In genomic region chr5:178114325-178115135, GRCh38 we compare ENCODE assay signal across 8 cellular contexts. TPM values are rescaled to one million over a fixed set of nuclear protein-coding genes. Genes with fewer than 3 reads are reported as not detected.
A peak's percentile ranks its signal among the peaks of the same experiment; 100 is the strongest.
DNase-seq lines count a peak whose midpoint lies in the region; ATAC-seq, FAIRE-seq and TF ChIP-seq lines count a peak whose summit lies in the region.

No MANE protein-coding gene starts in this region.

- no peaks in the 10 kb centered on the region for H3K9me3 Mint-ChIP-seq in type B pancreatic cell

- no peak overlapping the region for H2BK120ac ChIP-seq in mesendoderm (ENCODE audit: low read depth, low read length)

- peaks cover 18% of the 10 kb centered on the region for H3K4me1 Mint-ChIP-seq in type B pancreatic cell (ENCODE audit: unreplicated experiment)

- no peak overlapping the region for H2BK15ac ChIP-seq in mesendoderm (replicated peaks; ENCODE audit: low read depth)

- H3K36me3 ChIP-seq in GM23248 (ENCODE audit: low read depth) (no peaks in the 10 kb centered on the region), SU-DHL-6 (ENCODE audit: low read length) (no peaks in the 10 kb centered on the region), mesendoderm (ENCODE audit: control insufficient read depth, insufficient read depth, low read length) (no peaks in the 10 kb centered on the region)

- peaks cover 10% of the 10 kb centered on the region for H3F3A ChIP-seq in GM23248 (ENCODE audit: insufficient read depth)
- peaks cover 66% of the 10 kb centered on the region for H3F3A ChIP-seq in SU-DHL-6 (ENCODE audit: insufficient read depth)

- H3K4me2 ChIP-seq in GM23248 (ENCODE audit: unreplicated experiment) (peak overlapping the region; percentile 33), SU-DHL-6 (ENCODE audit: low read depth, low read length, poor library complexity, severe bottlenecking) (peak overlapping the region; percentile 78), mesendoderm (ENCODE audit: low read length) (peak overlapping the region; percentile 91)

- H3K27ac Mint-ChIP-seq in type B pancreatic cell: peak overlapping the region; percentile 89

- no peak overlapping the region for H3K9ac ChIP-seq in GM23248
- H3K9ac ChIP-seq in SU-DHL-6 (ENCODE audit: low read length): peak overlapping the region; percentile 91
- H3K9ac ChIP-seq in mesendoderm (ENCODE audit: low read length): peak overlapping the region; percentile 92

- no peaks in the 10 kb centered on the region for H3K4me1 ChIP-seq in GM23248 (ENCODE audit: insufficient read depth)
- H3K4me1 ChIP-seq in mesendoderm (ENCODE audit: control insufficient read depth, low read depth, low read length): peaks cover 12% of the 10 kb centered on the region

- peak overlapping the region; percentile 81 for H3K18ac ChIP-seq in mesendoderm (ENCODE audit: low read length)

- H3K9me3 ChIP-seq in GM23248 (ENCODE audit: low read depth) (no peaks in the 10 kb centered on the region), SU-DHL-6 (ENCODE audit: insufficient read depth, low read length) (no peaks in the 10 kb centered on the region)

- H3K27ac ChIP-seq in GM23248: no peak overlapping the region
- peak overlapping the region; percentile 94 for H3K27ac ChIP-seq in SU-DHL-6 (ENCODE audit: low read depth, low read length)
- H3K27ac ChIP-seq in mesendoderm (ENCODE audit: low read depth, low read length): peak overlapping the region; percentile 86

- no peaks in the 10 kb centered on the region for H4K20me1 ChIP-seq in GM23248 (ENCODE audit: insufficient read depth)
- H4K20me1 ChIP-seq in SU-DHL-6 (ENCODE audit: low read depth, low read length): no peaks in the 10 kb centered on the region

- H3K23ac ChIP-seq in mesendoderm (ENCODE audit: low read length): no peak overlapping the region

- ATAC-seq in GM18502 (IDR thresholded peaks at IDR 0.05; ENCODE audit: poor library complexity, unreplicated experiment) (no peak), HG03025 (IDR thresholded peaks at IDR 0.05; ENCODE audit: low FRiP score, unreplicated experiment) (no peak)

- H3K36me3 Mint-ChIP-seq in type B pancreatic cell: no peaks in the 10 kb centered on the region

- no peak overlapping the region for H4K5ac ChIP-seq in mesendoderm (ENCODE audit: low read length)

- peaks cover 17% of the 10 kb centered on the region for H3K27me3 Mint-ChIP-seq in type B pancreatic cell

- H3K4ac ChIP-seq in mesendoderm (ENCODE audit: low read depth, low read length): peak overlapping the region; percentile 22

- H3K79me2 ChIP-seq in GM23248 (ENCODE audit: insufficient read depth) (no peaks in the 10 kb centered on the region), SU-DHL-6 (ENCODE audit: insufficient read depth, low read length) (peaks cover 41% of the 10 kb centered on the region), mesendoderm (ENCODE audit: control insufficient read depth, insufficient read depth, low read length) (peaks cover 45% of the 10 kb centered on the region)

- peak overlapping the region; percentile 32 for H2BK5ac ChIP-seq in mesendoderm (ENCODE audit: low read length)

- H4K8ac ChIP-seq in mesendoderm (ENCODE audit: low read depth, low read length): no peak overlapping the region

- H3K4me3 Mint-ChIP-seq in type B pancreatic cell: peak overlapping the region; percentile 92

- no peak for FAIRE-seq in HTR-8/SVneo (lab: Jason Lieb, UNC)

- H3K9me2 ChIP-seq in GM23248 (ENCODE audit: insufficient read depth): no peaks in the 10 kb centered on the region
- H3K9me2 ChIP-seq in SU-DHL-6 (replicated peaks; ENCODE audit: insufficient read depth, low read length): no peaks in the 10 kb centered on the region

- H3K27me3 ChIP-seq in GM23248 (replicated peaks; ENCODE audit: insufficient read depth) (peaks cover 21% of the 10 kb centered on the region), SU-DHL-6 (ENCODE audit: low read length) (no peaks in the 10 kb centered on the region), mesendoderm (ENCODE audit: insufficient read depth, low read length, poor library complexity) (no peaks in the 10 kb centered on the region)

- in situ Hi-C loops in GM23248 (cut with MboI): no loop called here

- H2AFZ ChIP-seq in GM23248 (no peak overlapping the region), SU-DHL-6 (ENCODE audit: low read depth, low read length, severe bottlenecking) (no peak overlapping the region)

- DNase-seq in GM23248 (peak; percentile 27), cerebellar cortex (ENCODE audit: low spot score) (peak; percentile 56), mesendoderm (peak; percentile 67), type B pancreatic cell (ENCODE audit: extremely low spot score, unreplicated experiment) (no peak), HTR-8/SVneo (ENCODE audit: insufficient read length, low spot score) (no peak)

- H3K56ac ChIP-seq in mesendoderm (ENCODE audit: low read length): peak overlapping the region; percentile 93

- peaks cover 7% of the 10 kb centered on the region for H3K79me1 ChIP-seq in mesendoderm (ENCODE audit: low read length)

- TF ChIP-seq CTCF in SU-DHL-6 (IDR thresholded peaks at IDR 0.05; ENCODE audit: insufficient read depth, low read length, poor library complexity, severe bottlenecking): no peak
- TF ChIP-seq CTCF in type B pancreatic cell (conservative IDR thresholded peaks at IDR 0.05): no peak

- H3K4me3 ChIP-seq in GM23248 (0 out of 2 replicates have a peak overlapping the region, but pooled peaks have one; percentile 50), SU-DHL-6 (ENCODE audit: insufficient read depth, low read length, poor library complexity, severe bottlenecking) (peak overlapping the region; percentile 65), mesendoderm (ENCODE audit: low read length) (peak overlapping the region; percentile 68)

- H2AK5ac ChIP-seq in mesendoderm (ENCODE audit: low read length): peak overlapping the region; percentile 4

- WGBS in GM23248 (ENCODE audit: low coverage in 1 of 2, low lambda C conversion rate in 2 of 2, missing lambda C conversion rate in 2 of 2), 2 experiments: 21 to 23% methylated on average over 27 to 28 of the region's 28 CpGs
- WGBS in mesendoderm (ENCODE audit: extremely low coverage, insufficient coverage, low lambda C conversion rate): no CpG with 5 or more reads among the region's 28 CpGs

RNA-seq across cellular contexts. Expression of gene N4BP3, which starts 1.2 kb away (rescaled TPM):
- 0.32 and 0.38 TPM in 2 replicates for total RNA-seq in GM23248 (2014; rRNA removed; shearing (Covaris generic))
- polyA plus RNA-seq in GM23248 (2016; fragmentation: Nextera tagmentation; extraction: Ambion mirVana): 0.09 and 0.16 TPM in 2 replicates
- polyA plus RNA-seq in mesendoderm (2013, experiment 1 of 2): 7.4 TPM
- 7.4 TPM for polyA plus RNA-seq in mesendoderm (2013, experiment 2 of 2)
- total RNA-seq in type B pancreatic cell (ENCODE audit: low replicate concordance): 6.6 and 11.2 TPM in 2 replicates

RNA-seq across cellular contexts. Expression of gene RMND5B, which starts 16.3 kb away (rescaled TPM):
- total RNA-seq in GM23248 (2014; rRNA removed; shearing (Covaris generic)): 17.5 and 33.9 TPM in 2 replicates
- polyA plus RNA-seq in GM23248 (2016; fragmentation: Nextera tagmentation; extraction: Ambion mirVana): 19.9 and 20.7 TPM in 2 replicates
- 21.6 TPM for polyA plus RNA-seq in mesendoderm (2013, experiment 1 of 2)
- polyA plus RNA-seq in mesendoderm (2013, experiment 2 of 2): 23.0 TPM
- total RNA-seq in type B pancreatic cell (ENCODE audit: low replicate concordance): 41.8 and 52.1 TPM in 2 replicates

RNA-seq across cellular contexts. Expression of gene NHP2, which starts 39.2 kb away (rescaled TPM):
- 203 and 221 TPM in 2 replicates for total RNA-seq in GM23248 (2014; rRNA removed; shearing (Covaris generic))
- 232 and 237 TPM in 2 replicates for polyA plus RNA-seq in GM23248 (2016; fragmentation: Nextera tagmentation; extraction: Ambion mirVana)
- polyA plus RNA-seq in mesendoderm (2013, experiment 1 of 2): 283 TPM
- 289 TPM for polyA plus RNA-seq in mesendoderm (2013, experiment 2 of 2)
- total RNA-seq in type B pancreatic cell (ENCODE audit: low replicate concordance): 136 and 161 TPM in 2 replicates

Comparison
In these comparisons a context has a peak if more than half of its experiments do, and no peak if none do; other contexts are left out.
1. DNase-seq: peak in GM23248 (single experiment), cerebellar cortex (single experiment) and mesendoderm (single experiment); none in type B pancreatic cell (single experiment) and HTR-8/SVneo (single experiment).
2. H3K4me2 ChIP-seq: peak in every context shown above with its lines; median percentile 91 in mesendoderm; 78 in SU-DHL-6; 33 in GM23248.
3. Peak in every context shown above with its lines, with median percentiles within 50 percentile points of each other: H3K4me3 ChIP-seq.